16 cellular contexts compared by ENCODE assay signal in genomic region chr19:33799507-33799906, GRCh38. TPM values are rescaled to one million over a fixed set of nuclear protein-coding genes. Genes with fewer than 3 reads are reported as not detected.
DNase-seq lines count a peak whose midpoint lies in the region; ATAC-seq and TF ChIP-seq lines count a peak whose summit lies in the region.
"Had no signal": no experiment of that assay in that cellular context is flagged by ENCODE, and none has a peak within 500 bp of the region (broad histone marks: within the 10 kb centered on the region; RNA-seq: fewer than 3 reads in every experiment).

No MANE protein-coding gene starts in this region.

- DNase-seq in GM23338 (ENCODE audit: low spot score) (peak; percentile 41), WTC11 (ENCODE audit: low spot score) (no peak), stomach (no peak), hypothalamus (lab: John Stamatoyannopoulos, UW) (no peak), 8988T (no peak), NCI-H1105 treated with DMSO at 0.1 percent for 48 hours (lab: John Stamatoyannopoulos, UW) (no peak)
- DNase-seq: activated CD4-positive, CD25-positive, alpha-beta regulatory T cell treated with anti-CD3 and anti-CD28 coated beads, Interleukin-2, amount 50 U/mL, for 72 hours; activated gamma-delta T cell; amygdala; DMS79; GM23248; NCI-H2081 treated with DMSO at 0.1 percent for 48 hours; stimulated activated CD4-positive, alpha-beta T cell treated with anti-CD3 and anti-CD28 coated beads, Interleukin-15, amount 100 ng/mL, for 24 hours had no signal

- H3K27ac Mint-ChIP-seq in GM23338 (no peak overlapping the region), WTC11 (peak overlapping the region; percentile 92)

- H3F3A ChIP-seq in GM23338 (replicated peaks; ENCODE audit: low read depth) = 0 out of 2 replicates have a peak, but pooled peaks cover 5% of the 10 kb centered on the region

- H2AFZ ChIP-seq in GM23338 = no peak overlapping the region
- H2AFZ ChIP-seq: GM23248 had no signal

- H3K9me3 ChIP-seq in iPS-20b (ENCODE audit: insufficient read depth, low read depth, low read length) = no peaks in the 10 kb centered on the region
- H3K9me3 ChIP-seq in stomach = no peaks in the 10 kb centered on the region
- H3K9me3 ChIP-seq: psoas muscle had no signal

- H3K4me1 Mint-ChIP-seq in GM23338 (peaks cover 20% of the 10 kb centered on the region), WTC11 (peaks cover 23% of the 10 kb centered on the region)

- H3K79me2 ChIP-seq in GM23338 (replicated peaks; ENCODE audit: insufficient read depth) = 0 out of 2 replicates have a peak, but pooled peaks cover 11% of the 10 kb centered on the region

- H3K4me3 ChIP-seq in GM23338 = peak overlapping the region; percentile 88
- peak overlapping the region; percentile 81 for H3K4me3 ChIP-seq in iPS-20b (ENCODE audit: low read length)
- peak overlapping the region in 2 of 4 donors; percentile 75 to 88 for H3K4me3 ChIP-seq in stomach
- H3K4me3 ChIP-seq: GM23248 had no signal

- peak overlapping the region; percentile 77 for H3K27ac ChIP-seq in GM23338 (ENCODE audit: low read depth)
- H3K27ac ChIP-seq in iPS-20b (ENCODE audit: low read length) = no peak overlapping the region
- peak overlapping the region in 3 of 5 donors; percentile 89 to 98 (median 97) for H3K27ac ChIP-seq in stomach
- H3K27ac ChIP-seq: C4-2B, GM23248, psoas muscle had no signal

- no peaks in the 10 kb centered on the region for H3K9me2 ChIP-seq in GM23338 (ENCODE audit: insufficient read depth)

- POLR2A ChIA-PET in WTC11 (lab: Charles Lee) = interaction anchor here (3.6 kb wide), 1 partner anchor 107 kb away, joined by 22 read pairs; no protein-coding TSS in a partner anchor

- H3K4me2 ChIP-seq in GM23338 = peak overlapping the region; percentile 96

- H3K36me3 ChIP-seq in GM23338 (ENCODE audit: insufficient read depth) = no peaks in the 10 kb centered on the region; the same call in 1 of the 2 replicates
- H3K36me3 ChIP-seq in iPS-20b (ENCODE audit: insufficient read depth, low read depth, low read length) = peaks cover 47% of the 10 kb centered on the region
- peaks cover 0 to 30% (median 27%) of the 10 kb centered on the region in 4 donors for H3K36me3 ChIP-seq in stomach

- no peak for TF ChIP-seq EP300 in stomach (IDR thresholded peaks at IDR 0.05)

- H3K4me3 Mint-ChIP-seq in GM23338 (peak overlapping the region; percentile 88), WTC11 (peak overlapping the region; percentile 87)

- peaks cover 24% of the 10 kb centered on the region for H3K27me3 Mint-ChIP-seq in GM23338 (ENCODE audit: insufficient read depth, low read depth, poor library complexity)
- H3K27me3 Mint-ChIP-seq in WTC11 (ENCODE audit: low read depth) = no peaks in the 10 kb centered on the region

- ATAC-seq in GM23338 (no peak), WTC11 (0 out of 2 replicates have a peak, but pooled peaks have one; percentile 0)
- ATAC-seq: psoas muscle had no signal

- TF ChIP-seq POLR2A in stomach (IDR thresholded peaks at IDR 0.05) = no peak

- H3K9me3 Mint-ChIP-seq in GM23338 (no peaks in the 10 kb centered on the region; the same call in 2 of the 3 replicates), WTC11 (no peaks in the 10 kb centered on the region)

- CTCF ChIA-PET in WTC11 (lab: Charles Lee) = interaction anchor here (2.7 to 4.2 kb wide), 2 partner anchors 21 to 297 kb away, joined by 11 to 43 read pairs; no protein-coding TSS in a partner anchor

- no peak for TF ChIP-seq CTCF in GM23338 (conservative IDR thresholded peaks at IDR 0.05; ENCODE audit: low read depth in 2 of 2)
- no peak for TF ChIP-seq CTCF in WTC11 (IDR thresholded peaks at IDR 0.05)
- TF ChIP-seq CTCF in stomach (IDR thresholded peaks at IDR 0.05) = no peak

- peaks cover 50% of the 10 kb centered on the region for H3K36me3 Mint-ChIP-seq in GM23338 (ENCODE audit: low read depth)
- H3K36me3 Mint-ChIP-seq in WTC11 = peaks cover 21% of the 10 kb centered on the region

- intact Hi-C loops in stomach (cut with DNase I; ENCODE audit: low total_unique reads) = loop anchor here (10.0 kb wide), 1 partner anchor 105 kb away; no protein-coding TSS in a partner anchor

- H3K9ac ChIP-seq in iPS-20b (ENCODE audit: low read depth, low read length) = peak overlapping the region; percentile 81; the same call in 1 of the 2 replicates
- H3K9ac ChIP-seq: GM23248 had no signal

- WGBS in stomach, 5 donors = 53 to 78% (median 73%) methylated on average over 5 of the region's 5 CpGs

- H3K27me3 ChIP-seq in GM23338 (ENCODE audit: insufficient read depth) = no peaks in the 10 kb centered on the region
- no peaks in the 10 kb centered on the region; the same call in 1 of the 2 replicates for H3K27me3 ChIP-seq in iPS-20b (ENCODE audit: insufficient read depth, low read length)
- peaks cover 0 to 20% (median 0%) of the 10 kb centered on the region in 3 donors for H3K27me3 ChIP-seq in stomach

- H4K20me1 ChIP-seq in GM23338 (replicated peaks; ENCODE audit: insufficient read depth) = peaks cover 10% of the 10 kb centered on the region; the same call in 1 of the 2 replicates

- H3K4me1 ChIP-seq in GM23338 (ENCODE audit: insufficient read depth) (peaks cover 16% of the 10 kb centered on the region), iPS-20b (ENCODE audit: insufficient read depth, low read length) (peaks cover 13% of the 10 kb centered on the region), stomach (peaks cover 14 to 80% (median 53%) of the 10 kb centered on the region in 4 donors)

TF ChIP-seq in GM23338, 12 proteins besides CTCF, POLR2A, EP300 and RAD21 (continues in another document):
- no peak for TF ChIP-seq EZH2 (IDR thresholded peaks at IDR 0.05; ENCODE audit: low read depth, unreplicated experiment)
- TF ChIP-seq, protein P1, sequence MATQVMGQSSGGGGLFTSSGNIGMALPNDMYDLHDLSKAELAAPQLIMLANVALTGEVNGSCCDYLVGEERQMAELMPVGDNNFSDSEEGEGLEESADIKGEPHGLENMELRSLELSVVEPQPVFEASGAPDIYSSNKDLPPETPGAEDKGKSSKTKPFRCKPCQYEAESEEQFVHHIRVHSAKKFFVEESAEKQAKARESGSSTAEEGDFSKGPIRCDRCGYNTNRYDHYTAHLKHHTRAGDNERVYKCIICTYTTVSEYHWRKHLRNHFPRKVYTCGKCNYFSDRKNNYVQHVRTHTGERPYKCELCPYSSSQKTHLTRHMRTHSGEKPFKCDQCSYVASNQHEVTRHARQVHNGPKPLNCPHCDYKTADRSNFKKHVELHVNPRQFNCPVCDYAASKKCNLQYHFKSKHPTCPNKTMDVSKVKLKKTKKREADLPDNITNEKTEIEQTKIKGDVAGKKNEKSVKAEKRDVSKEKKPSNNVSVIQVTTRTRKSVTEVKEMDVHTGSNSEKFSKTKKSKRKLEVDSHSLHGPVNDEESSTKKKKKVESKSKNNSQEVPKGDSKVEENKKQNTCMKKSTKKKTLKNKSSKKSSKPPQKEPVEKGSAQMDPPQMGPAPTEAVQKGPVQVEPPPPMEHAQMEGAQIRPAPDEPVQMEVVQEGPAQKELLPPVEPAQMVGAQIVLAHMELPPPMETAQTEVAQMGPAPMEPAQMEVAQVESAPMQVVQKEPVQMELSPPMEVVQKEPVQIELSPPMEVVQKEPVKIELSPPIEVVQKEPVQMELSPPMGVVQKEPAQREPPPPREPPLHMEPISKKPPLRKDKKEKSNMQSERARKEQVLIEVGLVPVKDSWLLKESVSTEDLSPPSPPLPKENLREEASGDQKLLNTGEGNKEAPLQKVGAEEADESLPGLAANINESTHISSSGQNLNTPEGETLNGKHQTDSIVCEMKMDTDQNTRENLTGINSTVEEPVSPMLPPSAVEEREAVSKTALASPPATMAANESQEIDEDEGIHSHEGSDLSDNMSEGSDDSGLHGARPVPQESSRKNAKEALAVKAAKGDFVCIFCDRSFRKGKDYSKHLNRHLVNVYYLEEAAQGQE (IDR thresholded peaks at IDR 0.05; ENCODE audit: unreplicated experiment) = no peak

TF ChIP-seq in WTC11, 78 proteins besides CTCF, POLR2A, EP300 and RAD21:
- TF ChIP-seq, protein P2, sequence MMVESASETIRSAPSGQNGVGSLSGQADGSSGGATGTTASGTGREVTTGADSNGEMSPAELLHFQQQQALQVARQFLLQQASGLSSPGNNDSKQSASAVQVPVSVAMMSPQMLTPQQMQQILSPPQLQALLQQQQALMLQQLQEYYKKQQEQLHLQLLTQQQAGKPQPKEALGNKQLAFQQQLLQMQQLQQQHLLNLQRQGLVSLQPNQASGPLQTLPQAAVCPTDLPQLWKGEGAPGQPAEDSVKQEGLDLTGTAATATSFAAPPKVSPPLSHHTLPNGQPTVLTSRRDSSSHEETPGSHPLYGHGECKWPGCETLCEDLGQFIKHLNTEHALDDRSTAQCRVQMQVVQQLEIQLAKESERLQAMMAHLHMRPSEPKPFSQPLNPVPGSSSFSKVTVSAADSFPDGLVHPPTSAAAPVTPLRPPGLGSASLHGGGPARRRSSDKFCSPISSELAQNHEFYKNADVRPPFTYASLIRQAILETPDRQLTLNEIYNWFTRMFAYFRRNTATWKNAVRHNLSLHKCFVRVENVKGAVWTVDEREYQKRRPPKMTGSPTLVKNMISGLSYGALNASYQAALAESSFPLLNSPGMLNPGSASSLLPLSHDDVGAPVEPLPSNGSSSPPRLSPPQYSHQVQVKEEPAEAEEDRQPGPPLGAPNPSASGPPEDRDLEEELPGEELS (CRISPR knock-in tag; IDR thresholded peaks at IDR 0.05) = no peak
- TF ChIP-seq HMGXB4 (CRISPR knock-in tag; IDR thresholded peaks at IDR 0.05) (no peak), TEAD1 (CRISPR knock-in tag; IDR thresholded peaks at IDR 0.05) (no peak), SP1 (CRISPR knock-in tag; conservative IDR thresholded peaks at IDR 0.05) (no peak), ZBTB21 (CRISPR knock-in tag; IDR thresholded peaks at IDR 0.05; ENCODE audit: borderline replicate concordance) (no peak), SOX15 (CRISPR knock-in tag; IDR thresholded peaks at IDR 0.05) (no peak), MXD4 (CRISPR knock-in tag; IDR thresholded peaks at IDR 0.05; ENCODE audit: borderline replicate concordance) (no peak)

RNA-seq across cellular contexts. Expression of gene KCTD15, which starts 2.8 kb away (rescaled TPM):
- 46.9 and 60.1 TPM in 2 replicates for total RNA-seq in GM23338 (2014; rRNA removed; shearing (Covaris generic))
- polyA plus RNA-seq in GM23338 (2016; fragmentation: Nextera tagmentation; extraction: Ambion mirVana) (5.1 and 5.8 TPM in 2 replicates), stomach (10 to 100 TPM; 14.1 to 28.8 (median 18.2) TPM)
- total RNA-seq in WTC11 (2021) (32.7 to 41.5 TPM (median 35.5 TPM) in 3 replicates), stomach (100 to 1,000 TPM in 1 of 5 donors, 10 to 100 TPM in 4; 16.5 to 172 (median 32.4) TPM)
